8 cellular contexts compared by ENCODE assay signal in the genomic region with DNA sequence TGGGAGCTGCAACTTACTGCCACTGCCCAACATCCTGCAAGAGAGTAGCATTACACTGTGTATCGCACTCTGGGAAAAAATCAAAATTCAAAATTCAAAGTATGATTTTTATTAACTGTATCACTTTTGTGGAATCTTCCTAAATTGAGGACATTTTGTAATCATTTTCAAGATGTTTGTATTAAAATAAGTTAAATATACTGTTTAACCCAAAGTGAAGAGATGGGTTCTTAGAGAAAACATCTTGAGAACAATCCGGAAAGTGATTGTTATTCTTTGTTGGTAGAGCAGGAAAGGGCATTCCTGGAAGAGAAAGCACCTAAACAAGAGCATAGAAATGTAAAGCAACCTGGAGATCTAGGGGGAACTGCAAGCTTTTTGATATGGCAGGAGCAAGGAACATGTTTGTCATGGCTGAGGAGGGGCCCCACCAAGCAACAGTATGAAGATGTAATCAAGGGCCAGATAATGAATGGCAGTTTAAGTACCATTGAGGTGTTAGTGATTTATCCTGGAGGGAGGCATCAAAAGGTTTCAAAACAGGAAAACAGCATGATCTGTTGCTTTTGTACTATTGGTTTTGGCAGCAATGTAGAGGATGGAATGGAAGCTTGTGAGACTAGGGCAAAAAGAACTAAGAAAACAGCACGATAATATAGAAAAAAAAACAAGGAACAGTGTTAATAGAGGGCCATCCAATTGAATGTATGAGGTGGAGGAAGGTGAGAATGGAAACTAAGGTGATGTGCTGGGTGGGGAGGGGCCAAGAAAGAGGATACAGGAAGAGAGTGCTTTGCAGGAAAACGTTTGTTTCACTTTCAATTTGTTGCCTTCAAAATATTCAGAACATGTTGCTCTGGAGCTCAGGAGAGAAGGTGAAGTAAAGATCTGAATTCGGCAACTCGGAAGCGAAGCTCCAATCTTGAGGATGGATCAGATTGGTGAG. TPM values are rescaled to one million over a fixed set of nuclear protein-coding genes. Genes with fewer than 3 reads are reported as not detected.
DNase-seq lines count a peak whose midpoint lies in the region; ATAC-seq and TF ChIP-seq lines count a peak whose summit lies in the region.

No MANE protein-coding gene starts in this region.

- no peaks in the 10 kb centered on the region for H3K9me3 ChIP-seq in stomach

- WGBS in stomach, 5 donors, result 39 to 53% (median 45%) methylated on average over 7 of the region's 7 CpGs

- no peak for TF ChIP-seq POLR2A in stomach (IDR thresholded peaks at IDR 0.05)

- no peaks in the 10 kb centered on the region for H3K36me3 ChIP-seq in stomach

- H3K27me3 Mint-ChIP-seq in immature natural killer cell (ENCODE audit: low read depth in 3 of 3), result peaks cover 0 to 6% (median 0%) of the 10 kb centered on the region in 3 donors

- peak; percentile 13 for DNase-seq in SIG-M5 treated with dmso at 0.1 percent for 504 hours (lab: John Stamatoyannopoulos, UW; ENCODE audit: unreplicated experiment)
- no peak for DNase-seq in SIG-M5 (lab: John Stamatoyannopoulos, UW)
- peak; percentile 37 for DNase-seq in NCI-H748 (lab: John Stamatoyannopoulos, UW; ENCODE audit: unreplicated experiment)
- no peak for DNase-seq in activated naive CD4-positive, alpha-beta T cell treated with anti-CD3 and anti-CD28 coated beads, Interleukin-2, amount 50 U/mL, for 72 hours (ENCODE audit: low spot score in 2 of 2)
- peak; percentile 44 to 54 (median 50) for DNase-seq in immature natural killer cell
- no peak for DNase-seq in stomach
- no peak for DNase-seq in Kasumi-1 (lab: John Stamatoyannopoulos, UW)

- peak overlapping the region; percentile 93 to 100 (median 97) for H3K4me3 Mint-ChIP-seq in immature natural killer cell

- H3K27me3 ChIP-seq in stomach, result no peaks in the 10 kb centered on the region

- ATAC-seq in HG02610 (IDR thresholded peaks at IDR 0.05; ENCODE audit: unreplicated experiment), result peak; percentile 97
- ATAC-seq in activated naive CD4-positive, alpha-beta T cell treated with anti-CD3 and anti-CD28 coated beads, Interleukin-2, amount 50 U/mL, for 72 hours, result peak; percentile 86 to 92

- peak overlapping the region in 3 of 5 donors; percentile 44 to 54 (median 53) for H3K27ac ChIP-seq in stomach

- TF ChIP-seq CTCF in stomach (IDR thresholded peaks at IDR 0.05), result no peak

- peaks cover 9 to 12% of the 10 kb centered on the region in 2 donors for H3K9me3 Mint-ChIP-seq in activated naive CD4-positive, alpha-beta T cell treated with anti-CD3 and anti-CD28 coated beads, Interleukin-2, amount 50 U/mL, for 72 hours
- H3K9me3 Mint-ChIP-seq in immature natural killer cell, result peaks cover 0 to 4% (median 0%) of the 10 kb centered on the region in 6 donors

- intact Hi-C loops in stomach (cut with DNase I; ENCODE audit: low total_unique reads), result no loop called here

- peaks cover 10 to 23% of the 10 kb centered on the region in 2 donors for H3K36me3 Mint-ChIP-seq in activated naive CD4-positive, alpha-beta T cell treated with anti-CD3 and anti-CD28 coated beads, Interleukin-2, amount 50 U/mL, for 72 hours
- H3K36me3 Mint-ChIP-seq in immature natural killer cell, result peaks cover 3 to 8% (median 7%) of the 10 kb centered on the region in 3 donors

- peak overlapping the region; percentile 92 to 96 for H3K27ac Mint-ChIP-seq in activated naive CD4-positive, alpha-beta T cell treated with anti-CD3 and anti-CD28 coated beads, Interleukin-2, amount 50 U/mL, for 72 hours
- H3K27ac Mint-ChIP-seq in immature natural killer cell, result peak overlapping the region; percentile 91 to 99 (median 96)

- H3K4me1 ChIP-seq in stomach, result peaks cover 0 to 16% (median 7%) of the 10 kb centered on the region in 4 donors

- peaks cover 14 to 24% of the 10 kb centered on the region in 2 donors for H3K4me1 Mint-ChIP-seq in immature natural killer cell

- no peak for TF ChIP-seq EP300 in stomach (IDR thresholded peaks at IDR 0.05)

- H3K4me3 ChIP-seq in stomach, result peak overlapping the region; percentile 36 to 47 (median 44)

RNA-seq across cellular contexts. Expression of gene SEC24D, which starts 14.2 kb away (rescaled TPM):
- 10 to 100 TPM; 36.4 to 45.7 TPM for total RNA-seq in activated naive CD4-positive, alpha-beta T cell treated with anti-CD3 and anti-CD28 coated beads, Interleukin-2, amount 50 U/mL, for 72 hours
- polyA plus RNA-seq in immature natural killer cell (10 to 100 TPM; 15.1 to 39.0 (median 31.6) TPM), stomach (10 to 100 TPM in 2 of 3 donors, 1 to 10 TPM in 1; 6.7 to 19.6 (median 17.4) TPM)
- total RNA-seq in stomach, result 100 to 1,000 TPM in 1 of 5 donors, 10 to 100 TPM in 4; 25.9 to 132 (median 55.8) TPM

RNA-seq across cellular contexts. Expression of gene SYNPO2, which starts 38.5 kb away (rescaled TPM):
- total RNA-seq in activated naive CD4-positive, alpha-beta T cell treated with anti-CD3 and anti-CD28 coated beads, Interleukin-2, amount 50 U/mL, for 72 hours, result under 1 TPM; 0.18 to 0.27 TPM
- under 1 TPM in 2 of 3 donors, not detected in 1; 0.08 to 0.13 TPM for polyA plus RNA-seq in immature natural killer cell
- total RNA-seq in stomach, result 100 to 1,000 TPM; 114 to 644 (median 427) TPM
- polyA plus RNA-seq in stomach, result 10 to 100 TPM; 24.8 to 83.4 (median 34.5) TPM

Comparison
In these comparisons a context has a peak if more than half of its experiments do, and no peak if none do; other contexts are left out.
1. DNase-seq: peak in SIG-M5 treated with dmso at 0.1 percent for 504 hours (single experiment), NCI-H748 (single experiment) and immature natural killer cell (3 of 3); none in SIG-M5 (single experiment), activated naive CD4-positive, alpha-beta T cell treated with anti-CD3 and anti-CD28 coated beads, Interleukin-2, amount 50 U/mL, for 72 hours (0 of 2), stomach (single experiment) and Kasumi-1 (0 of 2).
2. RNA of gene SYNPO2, which starts 38.5 kb away (total RNA-seq): 114 to 644 TPM in stomach; 0.18 to 0.27 TPM in activated naive CD4-positive, alpha-beta T cell treated with anti-CD3 and anti-CD28 coated beads, Interleukin-2, amount 50 U/mL, for 72 hours; every median in the first group is over 10 times any median in the second.